Comparison of ENCODE assay signal across 1 cellular context in genomic region chr1:211735208-211736170, GRCh38.
TF ChIP-seq lines count a peak whose summit lies in the region.

No MANE protein-coding gene starts in this region.

TF ChIP-seq in HEK293, 187 proteins besides CTCF, POLR2A, EP300 and RAD21 (continued from another document and continues in another):
- TF ChIP-seq ZNF155 (tag by site-specific recombination; IDR thresholded peaks at IDR 0.05) (no peak), ZNF248 (tag by site-specific recombination; IDR thresholded peaks at IDR 0.05) (no peak), PRDM2 (tag by site-specific recombination; IDR thresholded peaks at IDR 0.05; ENCODE audit: borderline replicate concordance) (no peak), ZNF610 (tag by site-specific recombination; IDR thresholded peaks at IDR 0.05; ENCODE audit: borderline replicate concordance) (no peak), ZNF174 (tag by site-specific recombination; IDR thresholded peaks at IDR 0.05) (no peak), ZIC2 (tag by site-specific recombination; IDR thresholded peaks at IDR 0.05) (peak; percentile 56; the same call in 1 of the 2 replicates), YY1 (tag by site-specific recombination; IDR thresholded peaks at IDR 0.05) (no peak), KLF7 (tag by site-specific recombination; IDR thresholded peaks at IDR 0.05; ENCODE audit: borderline replicate concordance) (no peak), ZNF341 (tag by site-specific recombination; IDR thresholded peaks at IDR 0.05; ENCODE audit: low read depth) (0 out of 2 replicates have a peak, but pooled peaks have one; percentile 34), WT1 (tag by site-specific recombination; IDR thresholded peaks at IDR 0.05) (peak; percentile 87), ZSCAN30 (tag by site-specific recombination; IDR thresholded peaks at IDR 0.05) (no peak), ZNF24 (tag by site-specific recombination; IDR thresholded peaks at IDR 0.05) (no peak; the same call in 1 of the 2 replicates), ZNF514 (tag by site-specific recombination; IDR thresholded peaks at IDR 0.05) (no peak), ZNF621 (tag by site-specific recombination; IDR thresholded peaks at IDR 0.05) (no peak), ZNF221 (tag by site-specific recombination; IDR thresholded peaks at IDR 0.05; ENCODE audit: borderline replicate concordance) (no peak), ZNF16 (tag by site-specific recombination; IDR thresholded peaks at IDR 0.05; ENCODE audit: low read depth) (no peak), ZNF169 (tag by site-specific recombination; IDR thresholded peaks at IDR 0.05) (no peak), ZNF398 (tag by site-specific recombination; IDR thresholded peaks at IDR 0.05) (peak; percentile 59), ZNF518A (tag by site-specific recombination; conservative IDR thresholded peaks at IDR 0.05; ENCODE audit: low read depth) (peak; percentile 7; the same call in 1 of the 2 replicates), ZNF549 (tag by site-specific recombination; IDR thresholded peaks at IDR 0.05) (no peak), ZFP37 (tag by site-specific recombination; IDR thresholded peaks at IDR 0.05) (peak; percentile 87), REST (tag by site-specific recombination; IDR thresholded peaks at IDR 0.05) (no peak), ZNF513 (tag by site-specific recombination; IDR thresholded peaks at IDR 0.05) (no peak), ZNF391 (tag by site-specific recombination; IDR thresholded peaks at IDR 0.05; ENCODE audit: borderline replicate concordance, low read depth) (no peak), PRDM4 (tag by site-specific recombination; IDR thresholded peaks at IDR 0.05) (no peak), ZNF701 (tag by site-specific recombination; IDR thresholded peaks at IDR 0.05) (no peak), ZSCAN16 (tag by site-specific recombination; IDR thresholded peaks at IDR 0.05) (no peak), ZNF311 (tag by site-specific recombination; IDR thresholded peaks at IDR 0.05; ENCODE audit: borderline replicate concordance) (no peak), ZBTB1 (tag by site-specific recombination; IDR thresholded peaks at IDR 0.05) (no peak), ZNF548 (tag by site-specific recombination; IDR thresholded peaks at IDR 0.05) (no peak), ZNF23 (tag by site-specific recombination; IDR thresholded peaks at IDR 0.05; ENCODE audit: borderline replicate concordance) (no peak), ZBTB48 (tag by site-specific recombination; IDR thresholded peaks at IDR 0.05) (no peak), ZSCAN4 (tag by site-specific recombination; IDR thresholded peaks at IDR 0.05) (no peak), FEZF1 (tag by site-specific recombination; IDR thresholded peaks at IDR 0.05) (0 out of 2 replicates have a peak, but pooled peaks have one; percentile 15), TCF7L2 (IDR thresholded peaks at IDR 0.05; ENCODE audit: borderline replicate concordance, low read depth, low read length) (no peak), ZNF350 (tag by site-specific recombination; IDR thresholded peaks at IDR 0.05) (no peak)
